Comparison of ENCODE assay signal across 8 cellular contexts in the genomic region with DNA sequence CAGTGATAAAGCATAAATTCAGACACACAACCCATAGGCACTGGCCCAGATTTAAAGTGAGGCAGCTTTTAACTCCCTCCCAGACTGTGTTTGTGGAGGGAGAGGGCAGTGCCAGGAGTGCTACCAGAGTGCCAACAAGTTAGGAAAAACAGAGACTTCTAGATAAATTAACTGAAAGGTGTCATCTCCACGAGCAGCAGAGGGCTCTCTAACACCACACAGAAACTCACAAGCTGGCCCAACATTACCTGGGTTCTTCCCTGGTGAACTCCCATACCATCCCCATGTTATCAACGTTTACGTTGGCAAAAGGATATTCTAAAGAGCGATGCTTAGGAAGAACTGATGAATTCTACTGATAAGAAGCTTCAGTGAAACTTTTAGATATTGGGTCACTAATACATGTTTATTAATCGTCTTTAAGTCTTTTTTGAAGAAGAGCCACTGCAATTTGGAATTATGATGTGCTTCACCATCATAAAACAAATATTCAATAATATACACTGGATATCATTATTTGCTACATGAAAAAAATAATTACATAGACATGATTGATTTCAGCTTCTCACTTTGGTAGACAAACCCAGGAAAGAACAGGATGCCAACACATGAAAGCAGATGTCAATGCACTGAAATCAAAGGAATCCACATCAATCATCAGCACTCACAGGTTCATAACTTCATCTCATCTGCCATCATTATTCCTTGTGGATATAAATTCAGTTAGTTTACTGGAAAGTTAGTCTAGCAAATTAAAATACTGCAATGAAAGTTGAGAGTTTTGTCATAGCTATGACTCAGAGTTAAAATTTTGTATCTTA.
DNase-seq lines count a peak whose midpoint lies in the region; ATAC-seq, FAIRE-seq and TF ChIP-seq lines count a peak whose summit lies in the region.

No MANE protein-coding gene starts in this region.

- peaks cover 20% of the 10 kb centered on the region for H3F3A ChIP-seq in MM.1S (ENCODE audit: insufficient read depth, low read length)

- in situ Hi-C loops in SK-MEL-5 (cut with HindIII; ENCODE audit: low pct_unique_long_range_greater_than_20kb, low sequenced_read_pairs), result no loop called here
- in situ Hi-C loops in K562 (cut with MboI), result loop anchor here (5.0 to 25.0 kb wide), 2 partner anchors 193 to 282 kb away; no protein-coding TSS in a partner anchor

- H2AFZ ChIP-seq in MM.1S (ENCODE audit: low read length), result no peak overlapping the region
- no peak overlapping the region for H2AFZ ChIP-seq in K562 (ENCODE audit: low read depth, low read length)

- no peaks in the 10 kb centered on the region for H3K9me1 ChIP-seq in K562 (ENCODE audit: control insufficient read depth, insufficient read depth, low read length)

- peak; percentile 60 for FAIRE-seq in K562 (lab: Jason Lieb, UNC)

- no TSS peak for BruUV-seq in K562 (replicated peaks; lab: Mats Ljungman, UMichigan)

- H3K9me2 ChIP-seq in MM.1S (replicated peaks; ENCODE audit: insufficient read depth, low read length), result no peaks in the 10 kb centered on the region

- peak; percentile 77 to 78 for TF ChIP-seq RAD21 in K562 (CRISPR knock-in tag; conservative IDR thresholded peaks at IDR 0.05 in 1 of 2, IDR thresholded peaks at IDR 0.05 in 1 of 2)

- H3K4me3 ChIP-seq in MM.1S (ENCODE audit: low read length) (no peak overlapping the region), K562 (no peak overlapping the region)

- H3K4me1 ChIP-seq in MM.1S (ENCODE audit: low read length) (peaks cover 10% of the 10 kb centered on the region; the same call in 1 of the 2 replicates), K562 (replicated peaks in 1 of 2; ENCODE audit: control insufficient read depth in 2 of 2, insufficient read depth in 2 of 2, low read length in 2 of 2) (peaks cover 8 to 10% of the 10 kb centered on the region in 2 experiments; a peak in 3 of 5 replicates)

- no peak overlapping the region for H3K27ac ChIP-seq in MM.1S (ENCODE audit: low read length)
- no peak overlapping the region for H3K27ac ChIP-seq in K562 (ENCODE audit: extremely low read depth, low read depth, low read length)

- DNase-seq in NOMO-1 (lab: John Stamatoyannopoulos, UW; ENCODE audit: unreplicated experiment in 2 of 2) (peak; percentile 3 to 46), NOMO-1 treated with dmso at 0.1 percent for 144 hours (lab: John Stamatoyannopoulos, UW; ENCODE audit: unreplicated experiment) (no peak), MM.1S (peak; percentile 48), SK-MEL-5 (ENCODE audit: low read depth, low spot score) (peak; percentile 65), K562 (ENCODE audit: extremely low read depth in 1 of 4, low spot score in 3 of 4) (peak in 2 of 4 experiments; percentile 15 to 47), iris pigment epithelial cell (ENCODE audit: low read depth) (peak; percentile 62)
- DNase-seq in stimulated activated CD4-positive, alpha-beta T cell treated with anti-CD3 and anti-CD28 coated beads, Interleukin-2, amount 100 ng/mL, for 48 hours, result peak; percentile 12 to 26

- no peak for TF ChIP-seq EP300 in K562 (IDR thresholded peaks at IDR 0.05; ENCODE audit: low read length)

- WGBS in K562 (ENCODE audit: insufficient coverage, low coverage, missing lambda C conversion rate), result 33% methylated on average over 5 of the region's 5 CpGs

- no peak for TF ChIP-seq POLR2A in K562 (conservative IDR thresholded peaks at IDR 0.05)

- no peak overlapping the region for H3K9ac ChIP-seq in MM.1S (ENCODE audit: low read length)
- H3K9ac ChIP-seq in K562 (ENCODE audit: insufficient read depth in 1 of 2, low read depth in 2 of 2, low read length in 2 of 2), result no peak overlapping the region

- H3K79me2 ChIP-seq in MM.1S (ENCODE audit: low read length), result no peaks in the 10 kb centered on the region
- H3K79me2 ChIP-seq in K562 (ENCODE audit: control insufficient read depth, insufficient read depth, low read length), result peaks cover 61% of the 10 kb centered on the region; the same call in 2 of the 3 replicates

- H3K36me3 ChIP-seq in MM.1S (replicated peaks; ENCODE audit: insufficient read depth, low read length) (no peaks in the 10 kb centered on the region), K562 (ENCODE audit: control insufficient read depth, insufficient read depth, low read length) (no peaks in the 10 kb centered on the region)

- H3K4me2 ChIP-seq in MM.1S (ENCODE audit: low read depth, low read length) (no peak overlapping the region), K562 (ENCODE audit: insufficient read depth, low read length) (no peak overlapping the region; the same call in 1 of the 2 replicates)

- H3K9me3 ChIP-seq in MM.1S (replicated peaks; ENCODE audit: insufficient read depth, low read length) (no peaks in the 10 kb centered on the region), K562 (replicated peaks; ENCODE audit: control insufficient read depth, insufficient read depth, low read depth, low read length) (no peaks in the 10 kb centered on the region)

- CTCF ChIA-PET in K562 (lab: Yijun Ruan, JAX; ENCODE audit: low intra/inter-chr PET ratio), result interaction anchor here (0.6 to 2.1 kb wide), 3 partner anchors 72 to 205 kb away, joined by 4 to 21 read pairs (median 9); no protein-coding TSS in a partner anchor

- H4K20me1 ChIP-seq in MM.1S (ENCODE audit: insufficient read depth, low read length), result no peaks in the 10 kb centered on the region
- no peaks in the 10 kb centered on the region for H4K20me1 ChIP-seq in K562 (replicated peaks; ENCODE audit: control insufficient read depth, insufficient read depth, low read length)

- H3K27me3 ChIP-seq in MM.1S (replicated peaks; ENCODE audit: insufficient read depth, low read length) (peaks cover 13% of the 10 kb centered on the region; the same call in 1 of the 2 replicates), K562 (ENCODE audit: control insufficient read depth in 2 of 2, insufficient read depth in 2 of 2, low read length in 2 of 2) (no peaks in the 10 kb centered on the region)

- no peak for ATAC-seq in K562
- ATAC-seq in GM18858 (IDR thresholded peaks at IDR 0.05; ENCODE audit: unreplicated experiment), result no peak

- POLR2A ChIA-PET in K562 (lab: Yijun Ruan, JAX), result interaction anchor here (0.5 to 1.6 kb wide), 3 partner anchors 204 to 288 kb away, joined by 3 to 7 read pairs (median 3); no protein-coding TSS in a partner anchor

- intact Hi-C loops in K562 (cut with micrococcal nuclease), result loop anchor here (1.0 to 5.0 kb wide), 2 partner anchors 205 to 292 kb away; no protein-coding TSS in a partner anchor

- TF ChIP-seq CTCF in MM.1S (IDR thresholded peaks at IDR 0.05; ENCODE audit: low read length) (peak; percentile 75), K562 (IDR thresholded peaks at IDR 0.05 in 2 of 3, conservative IDR thresholded peaks at IDR 0.05 in 1 of 3; ENCODE audit: insufficient read depth in 2 of 3, low read depth in 1 of 3, low read length in 3 of 3) (peak; percentile 39 to 71 (median 58); a peak in 5 of 6 replicates)

TF ChIP-seq in K562, 482 proteins besides CTCF, POLR2A, EP300 and RAD21:
- TF ChIP-seq, protein P1, sequence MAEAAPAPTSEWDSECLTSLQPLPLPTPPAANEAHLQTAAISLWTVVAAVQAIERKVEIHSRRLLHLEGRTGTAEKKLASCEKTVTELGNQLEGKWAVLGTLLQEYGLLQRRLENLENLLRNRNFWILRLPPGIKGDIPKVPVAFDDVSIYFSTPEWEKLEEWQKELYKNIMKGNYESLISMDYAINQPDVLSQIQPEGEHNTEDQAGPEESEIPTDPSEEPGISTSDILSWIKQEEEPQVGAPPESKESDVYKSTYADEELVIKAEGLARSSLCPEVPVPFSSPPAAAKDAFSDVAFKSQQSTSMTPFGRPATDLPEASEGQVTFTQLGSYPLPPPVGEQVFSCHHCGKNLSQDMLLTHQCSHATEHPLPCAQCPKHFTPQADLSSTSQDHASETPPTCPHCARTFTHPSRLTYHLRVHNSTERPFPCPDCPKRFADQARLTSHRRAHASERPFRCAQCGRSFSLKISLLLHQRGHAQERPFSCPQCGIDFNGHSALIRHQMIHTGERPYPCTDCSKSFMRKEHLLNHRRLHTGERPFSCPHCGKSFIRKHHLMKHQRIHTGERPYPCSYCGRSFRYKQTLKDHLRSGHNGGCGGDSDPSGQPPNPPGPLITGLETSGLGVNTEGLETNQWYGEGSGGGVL (CRISPR knock-in tag; IDR thresholded peaks at IDR 0.05), result no peak
- TF ChIP-seq CREM (IDR thresholded peaks at IDR 0.05; ENCODE audit: low read depth), result no peak
- TF ChIP-seq SLC30A9 (CRISPR knock-in tag; IDR thresholded peaks at IDR 0.05), result no peak
- TF ChIP-seq FOSL1 (tag; conservative IDR thresholded peaks at IDR 0.05), result 0 out of 2 replicates have a peak, but pooled peaks have one; percentile 11
- no peak for TF ChIP-seq ZNF146 (CRISPR knock-in tag; IDR thresholded peaks at IDR 0.05; ENCODE audit: unreplicated experiment)
- TF ChIP-seq ZSCAN32 (CRISPR knock-in tag; IDR thresholded peaks at IDR 0.05), result no peak
- TF ChIP-seq DIDO1 (tag; IDR thresholded peaks at IDR 0.05; ENCODE audit: low read depth), result no peak
- TF ChIP-seq, protein P2, sequence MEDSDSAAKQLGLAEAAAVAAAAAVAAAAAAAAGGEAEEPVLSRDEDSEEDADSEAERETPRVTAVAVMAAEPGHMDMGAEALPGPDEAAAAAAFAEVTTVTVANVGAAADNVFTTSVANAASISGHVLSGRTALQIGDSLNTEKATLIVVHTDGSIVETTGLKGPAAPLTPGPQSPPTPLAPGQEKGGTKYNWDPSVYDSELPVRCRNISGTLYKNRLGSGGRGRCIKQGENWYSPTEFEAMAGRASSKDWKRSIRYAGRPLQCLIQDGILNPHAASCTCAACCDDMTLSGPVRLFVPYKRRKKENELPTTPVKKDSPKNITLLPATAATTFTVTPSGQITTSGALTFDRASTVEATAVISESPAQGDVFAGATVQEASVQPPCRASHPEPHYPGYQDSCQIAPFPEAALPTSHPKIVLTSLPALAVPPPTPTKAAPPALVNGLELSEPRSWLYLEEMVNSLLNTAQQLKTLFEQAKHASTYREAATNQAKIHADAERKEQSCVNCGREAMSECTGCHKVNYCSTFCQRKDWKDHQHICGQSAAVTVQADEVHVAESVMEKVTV (CRISPR knock-in tag; IDR thresholded peaks at IDR 0.05), result peak; percentile 66
- TF ChIP-seq SMC3 (conservative IDR thresholded peaks at IDR 0.05; ENCODE audit: insufficient read depth, low read depth, low read length), result peak; percentile 56; the same call in 1 of the 2 replicates
- TF ChIP-seq FOS (IDR thresholded peaks at IDR 0.05; ENCODE audit: extremely low read depth, insufficient read length), result no peak
- TF ChIP-seq SRF (CRISPR knock-in tag; IDR thresholded peaks at IDR 0.05), result no peak
- TF ChIP-seq MEIS2 (IDR thresholded peaks at IDR 0.05; ENCODE audit: partially characterized antibody), result peak; percentile 19
TF ChIP-seq in K562: peak in this region for 4.
